38 cellular contexts compared by ENCODE assay signal in genomic region chr11:20661850-20662249, GRCh38. TPM values are rescaled to one million over a fixed set of nuclear protein-coding genes. Genes with fewer than 3 reads are reported as not detected.
"Had no signal": no experiment of that assay in that cellular context is flagged by ENCODE, and none has a peak within 500 bp of the region (broad histone marks: within the 10 kb centered on the region; RNA-seq: fewer than 3 reads in every experiment).

No MANE protein-coding gene starts in this region.

- H3K4me3 ChIP-seq: ascending aorta, cardiac muscle cell, colonic mucosa had no signal

- H3K27ac Mint-ChIP-seq: activated CD4-positive, alpha-beta memory T cell treated with anti-CD3 and anti-CD28 coated beads, Interleukin-2, amount 10 ng/mL, durations not matched to agents 7 days and 5 days; activated CD4-positive, alpha-beta T cell treated with anti-CD3 and anti-CD28 coated beads for 36 hours; activated CD4-positive, alpha-beta T cell treated with anti-CD3 and anti-CD28 coated beads, Interleukin-2, amount 10 ng/mL, durations not matched to agents 7 days and 5 days; activated CD8-positive, alpha-beta memory T cell treated with anti-CD3 and anti-CD28 coated beads, Interleukin-2, amount 10 ng/mL, durations not matched to agents 7 days and 5 days; activated CD8-positive, alpha-beta T cell treated with anti-CD3 and anti-CD28 coated beads, Interleukin-2, amount 10 ng/mL, durations not matched to agents 7 days and 5 days; activated naive CD4-positive, alpha-beta T cell treated with anti-CD3 and anti-CD28 coated beads, Interleukin-2, amount 10 ng/mL, durations not matched to agents 7 days and 5 days; activated naive CD4-positive, alpha-beta T cell treated with anti-CD3 and anti-CD28 coated beads, Interleukin-2, amount 50 U/mL, for 24 hours; activated naive CD8-positive, alpha-beta T cell; activated naive CD8-positive, alpha-beta T cell treated with anti-CD3 and anti-CD28 coated beads, Interleukin-2, amount 10 ng/mL, durations not matched to agents 7 days and 5 days; activated naive CD8-positive, alpha-beta T cell treated with anti-CD3 and anti-CD28 coated beads, Interleukin-2, amount 50 U/mL, for 24 hours; activated T-cell treated with anti-CD3 and anti-CD28 coated beads, Interleukin-2, amount 50 U/mL, for 24 hours; activated T-helper 2 cell treated with anti-CD3 and anti-CD28 coated beads, Interferon-gamma antibody, Interleukin-2, Interleukin-4, amounts not matched to agents 10 μg/mL and 5 μg/mL and 100 μg/mL, durations not matched to agents 14 hours and 24 hours and 36 hours; brain; T-helper 2 cell treated with Interferon-gamma antibody and Interleukin-4, amounts not matched to agents 5 μg/mL and 100 μg/mL, for 36 hours had no signal

- H3K9me3 Mint-ChIP-seq: activated CD4-positive, alpha-beta memory T cell treated with anti-CD3 and anti-CD28 coated beads, Interleukin-2, amount 10 ng/mL, durations not matched to agents 7 days and 5 days; activated naive CD4-positive, alpha-beta T cell treated with anti-CD3 and anti-CD28 coated beads, Interleukin-2, amount 10 ng/mL, durations not matched to agents 7 days and 5 days; activated naive CD8-positive, alpha-beta T cell treated with anti-CD3 and anti-CD28 coated beads, Interleukin-2, amount 50 U/mL, for 24 hours; activated T-helper 2 cell treated with anti-CD3 and anti-CD28 coated beads, Interferon-gamma antibody, Interleukin-2, Interleukin-4, amounts not matched to agents 10 μg/mL and 5 μg/mL and 100 μg/mL, durations not matched to agents 14 hours and 24 hours and 36 hours; T-helper 2 cell treated with Interferon-gamma antibody and Interleukin-4, amounts not matched to agents 5 μg/mL and 100 μg/mL, for 36 hours had no signal

- H3K27me3 ChIP-seq: ascending aorta, colonic mucosa had no signal

- H3K36me3 ChIP-seq: ascending aorta, cardiac muscle cell, colonic mucosa had no signal

- ATAC-seq: activated CD4-positive, alpha-beta T cell treated with anti-CD3 and anti-CD28 coated beads for 36 hours; activated CD4-positive, CD25-positive, alpha-beta regulatory T cell treated with anti-CD3 and anti-CD28 coated beads, Interleukin-2, amount 50 U/mL, for 24 hours; activated CD8-positive, alpha-beta memory T cell treated with anti-CD3 and anti-CD28 coated beads, Interleukin-2, amount 10 ng/mL, durations not matched to agents 7 days and 5 days; activated CD8-positive, alpha-beta T cell treated with anti-CD3 and anti-CD28 coated beads, Interleukin-2, amount 10 ng/mL, durations not matched to agents 7 days and 5 days; activated naive CD8-positive, alpha-beta T cell treated with anti-CD3 and anti-CD28 coated beads, Interleukin-2, amount 50 U/mL, for 24 hours had no signal

- H3K9me3 ChIP-seq: ascending aorta, colonic mucosa had no signal

- H3K4me1 Mint-ChIP-seq: activated CD4-positive, alpha-beta memory T cell treated with anti-CD3 and anti-CD28 coated beads, Interleukin-2, amount 10 ng/mL, durations not matched to agents 7 days and 5 days; activated CD4-positive, alpha-beta T cell treated with anti-CD3 and anti-CD28 coated beads for 36 hours; activated CD4-positive, alpha-beta T cell treated with anti-CD3 and anti-CD28 coated beads, Interleukin-2, amount 10 ng/mL, durations not matched to agents 7 days and 5 days; activated CD8-positive, alpha-beta memory T cell treated with anti-CD3 and anti-CD28 coated beads, Interleukin-2, amount 10 ng/mL, durations not matched to agents 7 days and 5 days; activated naive CD4-positive, alpha-beta T cell treated with anti-CD3 and anti-CD28 coated beads, Interleukin-2, amount 10 ng/mL, durations not matched to agents 7 days and 5 days; activated naive CD4-positive, alpha-beta T cell treated with anti-CD3 and anti-CD28 coated beads, Interleukin-2, amount 50 U/mL, for 24 hours; activated naive CD8-positive, alpha-beta T cell treated with anti-CD3 and anti-CD28 coated beads, Interleukin-2, amount 10 ng/mL, durations not matched to agents 7 days and 5 days; activated naive CD8-positive, alpha-beta T cell treated with anti-CD3 and anti-CD28 coated beads, Interleukin-2, amount 50 U/mL, for 24 hours; brain; central memory CD8-positive, alpha-beta T cell had no signal

- H3K36me3 Mint-ChIP-seq: activated CD8-positive, alpha-beta memory T cell treated with anti-CD3 and anti-CD28 coated beads, Interleukin-2, amount 10 ng/mL, durations not matched to agents 7 days and 5 days; activated naive CD4-positive, alpha-beta T cell treated with anti-CD3 and anti-CD28 coated beads, Interleukin-2, amount 10 ng/mL, durations not matched to agents 7 days and 5 days; activated naive CD4-positive, alpha-beta T cell treated with anti-CD3 and anti-CD28 coated beads, Interleukin-2, amount 50 U/mL, for 24 hours; activated naive CD8-positive, alpha-beta T cell; activated naive CD8-positive, alpha-beta T cell treated with anti-CD3 and anti-CD28 coated beads, Interleukin-2, amount 10 ng/mL, durations not matched to agents 7 days and 5 days; brain had no signal

- H3K27ac ChIP-seq: ascending aorta, cardiac muscle cell, colonic mucosa, VCaP had no signal

- H3K4me1 ChIP-seq: ascending aorta, colonic mucosa had no signal

- H3K4me3 Mint-ChIP-seq: activated CD4-positive, alpha-beta memory T cell treated with anti-CD3 and anti-CD28 coated beads, Interleukin-2, amount 10 ng/mL, durations not matched to agents 7 days and 5 days; activated CD4-positive, alpha-beta T cell treated with anti-CD3 and anti-CD28 coated beads for 36 hours; activated CD4-positive, alpha-beta T cell treated with anti-CD3 and anti-CD28 coated beads, Interleukin-2, amount 10 ng/mL, durations not matched to agents 7 days and 5 days; activated CD8-positive, alpha-beta memory T cell treated with anti-CD3 and anti-CD28 coated beads, Interleukin-2, amount 10 ng/mL, durations not matched to agents 7 days and 5 days; activated CD8-positive, alpha-beta T cell treated with anti-CD3 and anti-CD28 coated beads, Interleukin-2, amount 10 ng/mL, durations not matched to agents 7 days and 5 days; activated naive CD4-positive, alpha-beta T cell treated with anti-CD3 and anti-CD28 coated beads, Interleukin-2, amount 10 ng/mL, durations not matched to agents 7 days and 5 days; activated naive CD4-positive, alpha-beta T cell treated with anti-CD3 and anti-CD28 coated beads, Interleukin-2, amount 50 U/mL, for 24 hours; activated naive CD8-positive, alpha-beta T cell; activated naive CD8-positive, alpha-beta T cell treated with anti-CD3 and anti-CD28 coated beads, Interleukin-2, amount 10 ng/mL, durations not matched to agents 7 days and 5 days; activated naive CD8-positive, alpha-beta T cell treated with anti-CD3 and anti-CD28 coated beads, Interleukin-2, amount 50 U/mL, for 24 hours; activated T-cell treated with anti-CD3 and anti-CD28 coated beads, Interleukin-2, amount 50 U/mL, for 24 hours; brain; central memory CD8-positive, alpha-beta T cell; T-helper 2 cell treated with Interferon-gamma antibody and Interleukin-4, amounts not matched to agents 5 μg/mL and 100 μg/mL, for 36 hours had no signal

- DNase-seq: activated CD4-positive, alpha-beta memory T cell treated with anti-CD3 and anti-CD28 coated beads, Interleukin-2, amount 10 ng/mL, durations not matched to agents 7 days and 5 days; activated CD4-positive, alpha-beta T cell treated with anti-CD3 and anti-CD28 coated beads for 1 hour; activated CD4-positive, alpha-beta T cell treated with anti-CD3 and anti-CD28 coated beads for 36 hours; activated CD4-positive, alpha-beta T cell treated with anti-CD3 and anti-CD28 coated beads for 48 hours; activated CD4-positive, alpha-beta T cell treated with anti-CD3 and anti-CD28 coated beads, Interleukin-2, amount 10 ng/mL, durations not matched to agents 7 days and 5 days; activated CD4-positive, alpha-beta T cell treated with anti-CD3 and anti-CD28 coated beads, Interleukin-2, amount 50 U/mL, for 48 hours; activated CD4-positive, CD25-positive, alpha-beta regulatory T cell; activated CD8-positive, alpha-beta memory T cell treated with anti-CD3 and anti-CD28 coated beads for 24 hours; activated CD8-positive, alpha-beta memory T cell treated with anti-CD3 and anti-CD28 coated beads, Interleukin-2, amount 10 ng/mL, durations not matched to agents 7 days and 5 days; activated CD8-positive, alpha-beta memory T cell treated with anti-CD3 and anti-CD28 coated beads, Interleukin-2, amount 50 U/mL, for 48 hours; activated CD8-positive, alpha-beta T cell treated with anti-CD3 and anti-CD28 coated beads, Interleukin-2, amount 10 ng/mL, durations not matched to agents 7 days and 5 days; activated effector memory CD4-positive, alpha-beta T cell treated with Interleukin-2 at 50 U/mL for 16 hours; activated gamma-delta T cell; activated naive CD4-positive, alpha-beta T cell treated with anti-CD3 and anti-CD28 coated beads, Interleukin-2, amount 10 ng/mL, durations not matched to agents 7 days and 5 days; activated naive CD4-positive, alpha-beta T cell treated with Interleukin-2 at 50 U/mL for 16 hours; activated naive CD8-positive, alpha-beta T cell treated with anti-CD3 and anti-CD28 coated beads, Interleukin-2, amount 10 ng/mL, durations not matched to agents 7 days and 5 days; activated naive CD8-positive, alpha-beta T cell treated with anti-CD3 and anti-CD28 coated beads, Interleukin-2, amount 50 U/mL, for 24 hours; activated T-cell treated with anti-CD3 and anti-CD28 coated beads, Interleukin-2, amount 50 U/mL, for 24 hours; activated T-cell treated with anti-CD3 and anti-CD28 coated beads, Interleukin-2, amount 50 U/mL, for 48 hours; amygdala; anterior cingulate cortex; caudate nucleus; cerebellar nuclear complex; colonic mucosa; T-helper 2 cell; T-helper 9 cell had no signal

RNA-seq across cellular contexts. Expression of gene NELL1, which starts 7.5 kb away (rescaled TPM):
- total RNA-seq: activated CD4-positive, alpha-beta memory T cell treated with anti-CD3 and anti-CD28 coated beads, Interleukin-2, amount 10 ng/mL, durations not matched to agents 7 days and 5 days; activated CD4-positive, alpha-beta T cell treated with anti-CD3 and anti-CD28 coated beads for 36 hours; activated CD4-positive, alpha-beta T cell treated with anti-CD3 and anti-CD28 coated beads, Interleukin-2, amount 10 ng/mL, durations not matched to agents 7 days and 5 days; activated CD8-positive, alpha-beta memory T cell treated with anti-CD3 and anti-CD28 coated beads, Interleukin-2, amount 10 ng/mL, durations not matched to agents 7 days and 5 days; activated CD8-positive, alpha-beta T cell treated with anti-CD3 and anti-CD28 coated beads, Interleukin-2, amount 10 ng/mL, durations not matched to agents 7 days and 5 days; activated naive CD8-positive, alpha-beta T cell treated with anti-CD3 and anti-CD28 coated beads, Interleukin-2, amount 10 ng/mL, durations not matched to agents 7 days and 5 days; ascending aorta; bronchial epithelial cell; chondrocyte had no signal
